Comparison of ENCODE assay signal across 22 cellular contexts in genomic region chr4:98540803-98541202, GRCh38.
A peak's percentile ranks its signal among the peaks of the same experiment; 100 is the strongest.
DNase-seq lines count a peak whose midpoint lies in the region; ATAC-seq and TF ChIP-seq lines count a peak whose summit lies in the region.
"Had no signal": no experiment of that assay in that cellular context is flagged by ENCODE, and none has a peak within 500 bp of the region (broad histone marks: within the 10 kb centered on the region; RNA-seq: fewer than 3 reads in every experiment).

No MANE protein-coding gene starts in this region.

- CTCF ChIA-PET in activated CD8-positive, alpha-beta T cell treated with anti-CD3 and anti-CD28 coated beads, Interleukin-2, amount 10 ng/mL, durations not matched to agents 7 days and 5 days (lab: Charles Lee), result no interaction called here

- peak overlapping the region; percentile 58 for H3K27ac ChIP-seq in RWPE2 (ENCODE audit: poor library complexity, severe bottlenecking)
- H3K27ac ChIP-seq in epithelial cell of prostate, result peak overlapping the region; percentile 88
- no peak overlapping the region for H3K27ac ChIP-seq in foreskin keratinocyte

- H3K36me3 ChIP-seq in RWPE2 (ENCODE audit: low read depth), result peaks cover 4% of the 10 kb centered on the region
- H3K36me3 ChIP-seq: BE2C had no signal

- H3K36me3 Mint-ChIP-seq in HFFc6 (ENCODE audit: low read depth), result peaks cover 17% of the 10 kb centered on the region
- H3K36me3 Mint-ChIP-seq in activated CD8-positive, alpha-beta T cell treated with anti-CD3 and anti-CD28 coated beads, Interleukin-2, amount 10 ng/mL, durations not matched to agents 7 days and 5 days (ENCODE audit: low read depth), result peaks cover 14% of the 10 kb centered on the region

- no peak overlapping the region for H3K4me3 Mint-ChIP-seq in HFFc6
- H3K4me3 Mint-ChIP-seq in activated CD8-positive, alpha-beta T cell treated with anti-CD3 and anti-CD28 coated beads, Interleukin-2, amount 10 ng/mL, durations not matched to agents 7 days and 5 days, result no peak overlapping the region
- H3K4me3 Mint-ChIP-seq: CD4-positive, CD25-positive, alpha-beta regulatory T cell; CD8-positive, alpha-beta memory T cell; H9 had no signal

- H3K4me1 ChIP-seq in RWPE2 (ENCODE audit: insufficient read depth, poor library complexity, severe bottlenecking) (peaks cover 20% of the 10 kb centered on the region), foreskin keratinocyte (peaks cover 24% of the 10 kb centered on the region)
- H3K4me1 ChIP-seq: BE2C had no signal

- POLR2A ChIA-PET in activated CD8-positive, alpha-beta T cell treated with anti-CD3 and anti-CD28 coated beads, Interleukin-2, amount 10 ng/mL, durations not matched to agents 7 days and 5 days (lab: Charles Lee), result no interaction called here

- H3K9me3 ChIP-seq in RWPE2 (ENCODE audit: severe bottlenecking), result no peaks in the 10 kb centered on the region
- H3K9me3 ChIP-seq: BE2C had no signal

- H3K9me3 Mint-ChIP-seq in HFFc6, result no peaks in the 10 kb centered on the region
- H3K9me3 Mint-ChIP-seq in activated CD8-positive, alpha-beta T cell treated with anti-CD3 and anti-CD28 coated beads, Interleukin-2, amount 10 ng/mL, durations not matched to agents 7 days and 5 days (ENCODE audit: insufficient read depth), result no peaks in the 10 kb centered on the region
- H3K9me3 Mint-ChIP-seq: CD8-positive, alpha-beta memory T cell had no signal

- H3K27me3 Mint-ChIP-seq in HFFc6 (ENCODE audit: insufficient read depth), result no peaks in the 10 kb centered on the region
- no peaks in the 10 kb centered on the region for H3K27me3 Mint-ChIP-seq in activated CD8-positive, alpha-beta T cell treated with anti-CD3 and anti-CD28 coated beads, Interleukin-2, amount 10 ng/mL, durations not matched to agents 7 days and 5 days (ENCODE audit: low read depth)
- H3K27me3 Mint-ChIP-seq: CD4-positive, CD25-positive, alpha-beta regulatory T cell; CD8-positive, alpha-beta memory T cell had no signal

- no peak for DNase-seq in HFFc6
- DNase-seq in RWPE2 (ENCODE audit: low spot score), result no peak
- DNase-seq in epithelial cell of prostate (ENCODE audit: low read depth, low spot score), result peak; percentile 37
- peak in 1 of 2 donors; percentile 67 for DNase-seq in foreskin keratinocyte
- DNase-seq in NCI-H1048 (lab: John Stamatoyannopoulos, UW), result no peak
- DNase-seq in activated CD8-positive, alpha-beta T cell treated with anti-CD3 and anti-CD28 coated beads, Interleukin-2, amount 10 ng/mL, durations not matched to agents 7 days and 5 days, result no peak
- no peak for DNase-seq in activated CD4-positive, alpha-beta T cell treated with anti-CD3 and anti-CD28 coated beads, Interleukin-2, amount 50 U/mL, for 4 hours
- DNase-seq in stimulated activated CD4-positive, alpha-beta T cell treated with anti-CD3 and anti-CD28 coated beads, Interleukin-4, amount 100 ng/mL, for 4 hours, result no peak
- DNase-seq: 8988T; BE2C; C1 segment of cervical spinal cord; CD4-positive, CD25-positive, alpha-beta regulatory T cell; CD8-positive, alpha-beta memory T cell; COR-L47; DMS 273 treated with DMSO at 0.1 percent for 48 hours; DMS53; DND-41; EL; GOT3; H9 had no signal

- no peak for ATAC-seq in RWPE2 (ENCODE audit: low read depth)
- peak; percentile 66 for ATAC-seq in foreskin keratinocyte
- no peak for ATAC-seq in activated CD8-positive, alpha-beta T cell treated with anti-CD3 and anti-CD28 coated beads, Interleukin-2, amount 10 ng/mL, durations not matched to agents 7 days and 5 days
- ATAC-seq: GM12878, HepG2 had no signal

- H3K27ac Mint-ChIP-seq in HFFc6, result peak overlapping the region; percentile 36; the same call in 1 of the 2 replicates
- no peak overlapping the region for H3K27ac Mint-ChIP-seq in activated CD8-positive, alpha-beta T cell treated with anti-CD3 and anti-CD28 coated beads, Interleukin-2, amount 10 ng/mL, durations not matched to agents 7 days and 5 days
- H3K27ac Mint-ChIP-seq: CD8-positive, alpha-beta memory T cell; H9 had no signal

- H3K4me3 ChIP-seq in RWPE2 (ENCODE audit: severe bottlenecking), result no peak overlapping the region
- H3K4me3 ChIP-seq: GM12878 had no signal

- peaks cover 24% of the 10 kb centered on the region for H3K4me1 Mint-ChIP-seq in HFFc6 (ENCODE audit: low read depth)
- H3K4me1 Mint-ChIP-seq in activated CD8-positive, alpha-beta T cell treated with anti-CD3 and anti-CD28 coated beads, Interleukin-2, amount 10 ng/mL, durations not matched to agents 7 days and 5 days (ENCODE audit: low read depth), result peaks cover 16% of the 10 kb centered on the region

- no peaks in the 10 kb centered on the region for H3K27me3 ChIP-seq in RWPE2 (ENCODE audit: insufficient read depth, poor library complexity, severe bottlenecking)
- no peaks in the 10 kb centered on the region for H3K27me3 ChIP-seq in foreskin keratinocyte
- H3K27me3 ChIP-seq: BE2C had no signal

- TF ChIP-seq CTCF in HFFc6 (IDR thresholded peaks at IDR 0.05) (no peak), RWPE2 (IDR thresholded peaks at IDR 0.05; ENCODE audit: poor library complexity, severe bottlenecking) (no peak), foreskin keratinocyte (conservative IDR thresholded peaks at IDR 0.05) (no peak)
